Comparison of ENCODE assay signal across 8 cellular contexts in the genomic region with DNA sequence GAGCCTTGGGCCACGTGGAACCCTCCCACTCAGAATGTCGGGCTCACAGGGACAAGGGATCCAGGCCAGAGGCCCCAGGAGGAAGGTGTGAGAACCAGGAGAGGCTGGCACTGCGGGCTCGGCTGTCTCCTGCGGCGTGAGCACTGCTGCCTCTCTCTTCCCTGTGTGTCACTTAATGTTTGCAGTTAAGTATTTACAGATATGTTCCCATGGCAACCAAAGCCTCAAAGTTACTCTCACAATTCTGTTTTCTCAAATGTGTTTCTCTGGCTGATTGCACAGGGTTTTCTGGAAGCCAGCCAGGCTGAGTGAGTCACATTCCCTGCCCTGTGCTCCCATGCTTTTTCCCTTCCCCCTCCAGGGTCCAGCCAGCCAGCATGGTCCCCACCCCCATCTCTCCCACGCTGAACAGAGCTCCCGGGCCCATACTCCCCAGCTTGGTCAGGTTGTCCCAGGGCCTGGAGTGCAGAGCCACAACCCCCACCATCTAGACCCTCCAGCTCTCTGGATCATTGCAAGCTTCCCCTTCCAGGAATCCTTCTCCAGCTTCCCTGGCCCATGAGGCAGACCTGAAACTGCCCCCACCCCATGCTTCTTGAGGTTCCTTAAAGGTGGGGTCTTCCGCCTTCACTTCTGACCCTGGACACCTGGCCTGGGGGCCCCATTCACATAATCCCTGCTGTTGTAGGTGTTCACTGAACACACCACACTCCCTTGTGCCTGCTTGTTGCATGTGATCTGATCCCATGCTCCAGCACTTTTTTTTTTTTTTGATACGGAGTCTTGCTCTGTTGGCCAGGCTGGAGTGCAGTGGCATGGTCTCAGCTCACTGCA.
DNase-seq lines count a peak whose midpoint lies in the region; ATAC-seq and TF ChIP-seq lines count a peak whose summit lies in the region.

No MANE protein-coding gene starts in this region.

- no peaks in the 10 kb centered on the region for H3K4me1 Mint-ChIP-seq in activated naive CD8-positive, alpha-beta T cell treated with anti-CD3 and anti-CD28 coated beads for 36 hours

- H3K27me3 Mint-ChIP-seq in activated naive CD8-positive, alpha-beta T cell treated with anti-CD3 and anti-CD28 coated beads for 36 hours = no peaks in the 10 kb centered on the region

- H3K36me3 Mint-ChIP-seq in activated naive CD8-positive, alpha-beta T cell treated with anti-CD3 and anti-CD28 coated beads for 36 hours = no peaks in the 10 kb centered on the region

- H3K9me3 ChIP-seq in heart right ventricle = no peaks in the 10 kb centered on the region

- in situ Hi-C loops in Caki2 (cut with HindIII; ENCODE audit: low pct_unique_long_range_greater_than_20kb, low sequenced_read_pairs) = no loop called here

- DNase-seq in Caki2 (ENCODE audit: low read depth) (peak; percentile 94), NCI-H1694 (lab: John Stamatoyannopoulos, UW) (peak; percentile 89), heart right ventricle (peak; percentile 71 to 85), renal cortical epithelial cell (ENCODE audit: low read depth) (peak; percentile 100)
- DNase-seq in activated T-cell treated with anti-CD3 and anti-CD28 coated beads, Interleukin-2, amount 50 U/mL, for 48 hours = no peak
- DNase-seq in activated naive CD8-positive, alpha-beta T cell treated with anti-CD3 and anti-CD28 coated beads for 36 hours = no peak

- H3K4me1 ChIP-seq in heart right ventricle = peaks cover 0 to 13% (median 11%) of the 10 kb centered on the region in 9 donors

- no peaks in the 10 kb centered on the region for H3K36me3 ChIP-seq in heart right ventricle

- ATAC-seq in HG02642 (IDR thresholded peaks at IDR 0.05; ENCODE audit: poor library complexity, unreplicated experiment) (peak; percentile 45), heart right ventricle (peak; percentile 81 to 91 (median 88))

- H3K27ac ChIP-seq in VCaP (peak overlapping the region; percentile 69), heart right ventricle (no peak overlapping the region)

- 29 to 30% methylated on average over 10 of the region's 10 CpGs for WGBS in heart right ventricle, 2 donors

- no peak for TF ChIP-seq CTCF in VCaP (conservative IDR thresholded peaks at IDR 0.05)
- TF ChIP-seq CTCF in heart right ventricle (IDR thresholded peaks at IDR 0.05) = no peak

- H3K9me3 Mint-ChIP-seq in activated naive CD8-positive, alpha-beta T cell treated with anti-CD3 and anti-CD28 coated beads for 36 hours = no peaks in the 10 kb centered on the region

- no peak overlapping the region for H3K27ac Mint-ChIP-seq in activated naive CD8-positive, alpha-beta T cell treated with anti-CD3 and anti-CD28 coated beads for 36 hours

- no peak overlapping the region for H3K4me3 Mint-ChIP-seq in activated naive CD8-positive, alpha-beta T cell treated with anti-CD3 and anti-CD28 coated beads for 36 hours

- H3K4me3 ChIP-seq in heart right ventricle = no peak overlapping the region

- peaks cover 0 to 3% (median 0%) of the 10 kb centered on the region in 7 donors for H3K27me3 ChIP-seq in heart right ventricle

- intact Hi-C loops in heart right ventricle (cut with DNase I) = no loop called here

Comparison
In these comparisons a context has a peak if more than half of its experiments do, and no peak if none do; other contexts are left out.
1. DNase-seq: peak in Caki2 (single experiment), NCI-H1694 (single experiment), heart right ventricle (2 of 2) and renal cortical epithelial cell (single experiment); none in activated T-cell treated with anti-CD3 and anti-CD28 coated beads, Interleukin-2, amount 50 U/mL, for 48 hours (0 of 2) and activated naive CD8-positive, alpha-beta T cell treated with anti-CD3 and anti-CD28 coated beads for 36 hours (single experiment).